1 cellular context compared by ENCODE assay signal in the genomic region with DNA sequence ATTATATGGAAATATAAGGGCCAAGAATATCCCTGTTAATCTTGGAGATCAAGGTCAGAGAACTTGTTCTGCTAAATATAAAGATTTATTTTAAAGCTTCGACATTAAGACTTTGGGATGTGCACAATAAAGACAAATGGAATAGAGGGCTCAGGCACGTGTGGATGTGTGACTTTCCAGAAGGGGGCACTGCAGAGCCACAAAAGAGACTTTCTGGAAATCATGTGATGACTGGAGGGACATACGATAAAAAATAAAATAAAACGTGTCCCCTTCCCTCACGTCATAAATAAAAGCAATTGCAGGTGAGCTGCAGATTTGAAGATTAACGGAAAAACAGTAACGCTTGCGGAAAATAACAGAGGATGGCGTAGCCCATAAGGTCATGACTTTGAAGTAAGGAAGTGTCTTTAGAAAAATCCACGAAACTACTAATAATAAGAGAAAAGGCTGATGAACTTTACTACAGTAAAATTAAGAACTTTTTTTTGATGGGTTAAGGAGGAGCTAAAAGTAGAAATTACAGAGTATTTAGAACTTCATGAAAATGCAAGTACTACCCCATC.
TF ChIP-seq lines count a peak whose summit lies in the region.

No MANE protein-coding gene starts in this region.

TF ChIP-seq in liver, 16 proteins besides CTCF, POLR2A, EP300 and RAD21 (continued from another document):
- TF ChIP-seq, protein P1, sequence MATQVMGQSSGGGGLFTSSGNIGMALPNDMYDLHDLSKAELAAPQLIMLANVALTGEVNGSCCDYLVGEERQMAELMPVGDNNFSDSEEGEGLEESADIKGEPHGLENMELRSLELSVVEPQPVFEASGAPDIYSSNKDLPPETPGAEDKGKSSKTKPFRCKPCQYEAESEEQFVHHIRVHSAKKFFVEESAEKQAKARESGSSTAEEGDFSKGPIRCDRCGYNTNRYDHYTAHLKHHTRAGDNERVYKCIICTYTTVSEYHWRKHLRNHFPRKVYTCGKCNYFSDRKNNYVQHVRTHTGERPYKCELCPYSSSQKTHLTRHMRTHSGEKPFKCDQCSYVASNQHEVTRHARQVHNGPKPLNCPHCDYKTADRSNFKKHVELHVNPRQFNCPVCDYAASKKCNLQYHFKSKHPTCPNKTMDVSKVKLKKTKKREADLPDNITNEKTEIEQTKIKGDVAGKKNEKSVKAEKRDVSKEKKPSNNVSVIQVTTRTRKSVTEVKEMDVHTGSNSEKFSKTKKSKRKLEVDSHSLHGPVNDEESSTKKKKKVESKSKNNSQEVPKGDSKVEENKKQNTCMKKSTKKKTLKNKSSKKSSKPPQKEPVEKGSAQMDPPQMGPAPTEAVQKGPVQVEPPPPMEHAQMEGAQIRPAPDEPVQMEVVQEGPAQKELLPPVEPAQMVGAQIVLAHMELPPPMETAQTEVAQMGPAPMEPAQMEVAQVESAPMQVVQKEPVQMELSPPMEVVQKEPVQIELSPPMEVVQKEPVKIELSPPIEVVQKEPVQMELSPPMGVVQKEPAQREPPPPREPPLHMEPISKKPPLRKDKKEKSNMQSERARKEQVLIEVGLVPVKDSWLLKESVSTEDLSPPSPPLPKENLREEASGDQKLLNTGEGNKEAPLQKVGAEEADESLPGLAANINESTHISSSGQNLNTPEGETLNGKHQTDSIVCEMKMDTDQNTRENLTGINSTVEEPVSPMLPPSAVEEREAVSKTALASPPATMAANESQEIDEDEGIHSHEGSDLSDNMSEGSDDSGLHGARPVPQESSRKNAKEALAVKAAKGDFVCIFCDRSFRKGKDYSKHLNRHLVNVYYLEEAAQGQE (IDR thresholded peaks at IDR 0.05): no peak
- TF ChIP-seq EGR1 (IDR thresholded peaks at IDR 0.05; ENCODE audit: low read depth in 2 of 2) (no peak), HNF4A (conservative IDR thresholded peaks at IDR 0.05) (no peak), JUND (IDR thresholded peaks at IDR 0.05) (no peak), RXRA (IDR thresholded peaks at IDR 0.05) (no peak), NR2F2 (IDR thresholded peaks at IDR 0.05) (no peak), FOXA1 (IDR thresholded peaks at IDR 0.05) (no peak)
- TF ChIP-seq, protein P2, sequence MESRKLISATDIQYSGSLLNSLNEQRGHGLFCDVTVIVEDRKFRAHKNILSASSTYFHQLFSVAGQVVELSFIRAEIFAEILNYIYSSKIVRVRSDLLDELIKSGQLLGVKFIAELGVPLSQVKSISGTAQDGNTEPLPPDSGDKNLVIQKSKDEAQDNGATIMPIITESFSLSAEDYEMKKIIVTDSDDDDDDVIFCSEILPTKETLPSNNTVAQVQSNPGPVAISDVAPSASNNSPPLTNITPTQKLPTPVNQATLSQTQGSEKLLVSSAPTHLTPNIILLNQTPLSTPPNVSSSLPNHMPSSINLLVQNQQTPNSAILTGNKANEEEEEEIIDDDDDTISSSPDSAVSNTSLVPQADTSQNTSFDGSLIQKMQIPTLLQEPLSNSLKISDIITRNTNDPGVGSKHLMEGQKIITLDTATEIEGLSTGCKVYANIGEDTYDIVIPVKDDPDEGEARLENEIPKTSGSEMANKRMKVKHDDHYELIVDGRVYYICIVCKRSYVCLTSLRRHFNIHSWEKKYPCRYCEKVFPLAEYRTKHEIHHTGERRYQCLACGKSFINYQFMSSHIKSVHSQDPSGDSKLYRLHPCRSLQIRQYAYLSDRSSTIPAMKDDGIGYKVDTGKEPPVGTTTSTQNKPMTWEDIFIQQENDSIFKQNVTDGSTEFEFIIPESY (IDR thresholded peaks at IDR 0.05): no peak
- TF ChIP-seq, protein P3, sequence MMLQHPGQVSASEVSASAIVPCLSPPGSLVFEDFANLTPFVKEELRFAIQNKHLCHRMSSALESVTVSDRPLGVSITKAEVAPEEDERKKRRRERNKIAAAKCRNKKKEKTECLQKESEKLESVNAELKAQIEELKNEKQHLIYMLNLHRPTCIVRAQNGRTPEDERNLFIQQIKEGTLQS (IDR thresholded peaks at IDR 0.05): no peak
TF ChIP-seq in liver: peak in this region for 0.
